1 cellular context compared by ENCODE assay signal in the genomic region with DNA sequence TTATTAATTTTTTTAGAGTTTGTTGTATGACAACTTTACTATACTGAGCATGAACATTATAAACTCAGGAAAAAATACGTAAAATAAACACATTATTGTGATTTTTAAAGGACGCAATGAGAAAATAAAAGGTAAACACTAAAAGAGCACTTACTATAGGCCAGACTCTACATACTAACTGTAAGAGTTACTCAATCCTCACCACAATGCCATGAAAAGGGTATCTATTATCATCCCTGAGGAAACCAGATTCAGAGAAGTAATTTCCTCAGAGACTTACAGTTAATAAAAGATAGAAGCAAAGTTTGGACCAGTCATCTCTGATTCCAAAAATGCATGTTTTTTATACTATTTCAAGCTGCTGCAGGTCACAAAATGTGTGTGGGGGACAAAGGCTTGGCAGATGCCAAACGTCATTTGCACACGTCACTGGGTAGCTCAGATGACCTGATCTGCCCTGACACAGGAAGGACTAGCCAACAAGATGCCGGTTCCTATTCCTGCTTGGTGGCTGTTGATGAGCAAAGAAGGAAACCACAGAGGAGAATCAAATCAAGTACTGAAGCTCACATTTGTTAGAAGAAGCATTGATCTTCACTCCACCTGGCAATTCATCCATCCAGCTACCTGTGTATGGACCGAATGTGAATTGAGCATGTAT.
A peak's percentile ranks its signal among the peaks of the same experiment; 100 is the strongest.
TF ChIP-seq lines count a peak whose summit lies in the region.

No MANE protein-coding gene starts in this region.

TF ChIP-seq in GM12878, 131 proteins besides CTCF, POLR2A, EP300 and RAD21 (continued from another document):
- TF ChIP-seq, protein P1, sequence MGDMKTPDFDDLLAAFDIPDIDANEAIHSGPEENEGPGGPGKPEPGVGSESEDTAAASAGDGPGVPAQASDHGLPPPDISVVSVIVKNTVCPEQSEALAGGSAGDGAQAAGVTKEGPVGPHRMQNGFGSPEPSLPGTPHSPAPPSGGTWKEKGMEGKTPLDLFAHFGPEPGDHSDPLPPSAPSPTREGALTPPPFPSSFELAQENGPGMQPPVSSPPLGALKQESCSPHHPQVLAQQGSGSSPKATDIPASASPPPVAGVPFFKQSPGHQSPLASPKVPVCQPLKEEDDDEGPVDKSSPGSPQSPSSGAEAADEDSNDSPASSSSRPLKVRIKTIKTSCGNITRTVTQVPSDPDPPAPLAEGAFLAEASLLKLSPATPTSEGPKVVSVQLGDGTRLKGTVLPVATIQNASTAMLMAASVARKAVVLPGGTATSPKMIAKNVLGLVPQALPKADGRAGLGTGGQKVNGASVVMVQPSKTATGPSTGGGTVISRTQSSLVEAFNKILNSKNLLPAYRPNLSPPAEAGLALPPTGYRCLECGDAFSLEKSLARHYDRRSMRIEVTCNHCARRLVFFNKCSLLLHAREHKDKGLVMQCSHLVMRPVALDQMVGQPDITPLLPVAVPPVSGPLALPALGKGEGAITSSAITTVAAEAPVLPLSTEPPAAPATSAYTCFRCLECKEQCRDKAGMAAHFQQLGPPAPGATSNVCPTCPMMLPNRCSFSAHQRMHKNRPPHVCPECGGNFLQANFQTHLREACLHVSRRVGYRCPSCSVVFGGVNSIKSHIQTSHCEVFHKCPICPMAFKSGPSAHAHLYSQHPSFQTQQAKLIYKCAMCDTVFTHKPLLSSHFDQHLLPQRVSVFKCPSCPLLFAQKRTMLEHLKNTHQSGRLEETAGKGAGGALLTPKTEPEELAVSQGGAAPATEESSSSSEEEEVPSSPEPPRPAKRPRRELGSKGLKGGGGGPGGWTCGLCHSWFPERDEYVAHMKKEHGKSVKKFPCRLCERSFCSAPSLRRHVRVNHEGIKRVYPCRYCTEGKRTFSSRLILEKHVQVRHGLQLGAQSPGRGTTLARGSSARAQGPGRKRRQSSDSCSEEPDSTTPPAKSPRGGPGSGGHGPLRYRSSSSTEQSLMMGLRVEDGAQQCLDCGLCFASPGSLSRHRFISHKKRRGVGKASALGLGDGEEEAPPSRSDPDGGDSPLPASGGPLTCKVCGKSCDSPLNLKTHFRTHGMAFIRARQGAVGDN (IDR thresholded peaks at IDR 0.05): peak; percentile 97
- TF ChIP-seq CREB1 (IDR thresholded peaks at IDR 0.05; ENCODE audit: low read depth) (peak; percentile 83), CHD2 (IDR thresholded peaks at IDR 0.05; ENCODE audit: borderline replicate concordance, low read depth, low read length) (no peak), ZNF384 (IDR thresholded peaks at IDR 0.05; ENCODE audit: borderline replicate concordance, low read depth, low read length) (no peak), NBN (IDR thresholded peaks at IDR 0.05) (no peak), IKZF2 (IDR thresholded peaks at IDR 0.05) (no peak), MTA2 (IDR thresholded peaks at IDR 0.05; ENCODE audit: low read depth) (peak; percentile 45; the same call in 1 of the 2 replicates), HCFC1 (IDR thresholded peaks at IDR 0.05; ENCODE audit: low read length) (no peak), IRF4 (IDR thresholded peaks at IDR 0.05; ENCODE audit: low read depth, low read length) (no peak), CREM (IDR thresholded peaks at IDR 0.05; ENCODE audit: low read depth) (peak; percentile 67), FOXK2 (IDR thresholded peaks at IDR 0.05) (no peak), NR2C1 (IDR thresholded peaks at IDR 0.05) (peak; percentile 84), BMI1 (IDR thresholded peaks at IDR 0.05; ENCODE audit: borderline replicate concordance) (no peak), RBBP5 (conservative IDR thresholded peaks at IDR 0.05) (no peak), ZNF207 (IDR thresholded peaks at IDR 0.05; ENCODE audit: borderline replicate concordance) (no peak), TAF1 (IDR thresholded peaks at IDR 0.05; ENCODE audit: borderline replicate concordance, low read depth, low read length) (no peak), MYC (IDR thresholded peaks at IDR 0.05; ENCODE audit: insufficient read depth, insufficient read length, insufficient replicate concordance, low read length, severe bottlenecking) (no peak)
- TF ChIP-seq, protein P2, sequence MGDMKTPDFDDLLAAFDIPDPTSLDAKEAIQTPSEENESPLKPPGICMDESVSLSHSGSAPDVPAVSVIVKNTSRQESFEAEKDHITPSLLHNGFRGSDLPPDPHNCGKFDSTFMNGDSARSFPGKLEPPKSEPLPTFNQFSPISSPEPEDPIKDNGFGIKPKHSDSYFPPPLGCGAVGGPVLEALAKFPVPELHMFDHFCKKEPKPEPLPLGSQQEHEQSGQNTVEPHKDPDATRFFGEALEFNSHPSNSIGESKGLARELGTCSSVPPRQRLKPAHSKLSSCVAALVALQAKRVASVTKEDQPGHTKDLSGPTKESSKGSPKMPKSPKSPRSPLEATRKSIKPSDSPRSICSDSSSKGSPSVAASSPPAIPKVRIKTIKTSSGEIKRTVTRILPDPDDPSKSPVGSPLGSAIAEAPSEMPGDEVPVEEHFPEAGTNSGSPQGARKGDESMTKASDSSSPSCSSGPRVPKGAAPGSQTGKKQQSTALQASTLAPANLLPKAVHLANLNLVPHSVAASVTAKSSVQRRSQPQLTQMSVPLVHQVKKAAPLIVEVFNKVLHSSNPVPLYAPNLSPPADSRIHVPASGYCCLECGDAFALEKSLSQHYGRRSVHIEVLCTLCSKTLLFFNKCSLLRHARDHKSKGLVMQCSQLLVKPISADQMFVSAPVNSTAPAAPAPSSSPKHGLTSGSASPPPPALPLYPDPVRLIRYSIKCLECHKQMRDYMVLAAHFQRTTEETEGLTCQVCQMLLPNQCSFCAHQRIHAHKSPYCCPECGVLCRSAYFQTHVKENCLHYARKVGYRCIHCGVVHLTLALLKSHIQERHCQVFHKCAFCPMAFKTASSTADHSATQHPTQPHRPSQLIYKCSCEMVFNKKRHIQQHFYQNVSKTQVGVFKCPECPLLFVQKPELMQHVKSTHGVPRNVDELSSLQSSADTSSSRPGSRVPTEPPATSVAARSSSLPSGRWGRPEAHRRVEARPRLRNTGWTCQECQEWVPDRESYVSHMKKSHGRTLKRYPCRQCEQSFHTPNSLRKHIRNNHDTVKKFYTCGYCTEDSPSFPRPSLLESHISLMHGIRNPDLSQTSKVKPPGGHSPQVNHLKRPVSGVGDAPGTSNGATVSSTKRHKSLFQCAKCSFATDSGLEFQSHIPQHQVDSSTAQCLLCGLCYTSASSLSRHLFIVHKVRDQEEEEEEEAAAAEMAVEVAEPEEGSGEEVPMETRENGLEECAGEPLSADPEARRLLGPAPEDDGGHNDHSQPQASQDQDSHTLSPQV (IDR thresholded peaks at IDR 0.05): peak; percentile 67
- TF ChIP-seq, protein P3, sequence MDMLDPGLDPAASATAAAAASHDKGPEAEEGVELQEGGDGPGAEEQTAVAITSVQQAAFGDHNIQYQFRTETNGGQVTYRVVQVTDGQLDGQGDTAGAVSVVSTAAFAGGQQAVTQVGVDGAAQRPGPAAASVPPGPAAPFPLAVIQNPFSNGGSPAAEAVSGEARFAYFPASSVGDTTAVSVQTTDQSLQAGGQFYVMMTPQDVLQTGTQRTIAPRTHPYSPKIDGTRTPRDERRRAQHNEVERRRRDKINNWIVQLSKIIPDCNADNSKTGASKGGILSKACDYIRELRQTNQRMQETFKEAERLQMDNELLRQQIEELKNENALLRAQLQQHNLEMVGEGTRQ (IDR thresholded peaks at IDR 0.05; ENCODE audit: borderline replicate concordance, low read depth, low read length): no peak
- TF ChIP-seq, protein P4, sequence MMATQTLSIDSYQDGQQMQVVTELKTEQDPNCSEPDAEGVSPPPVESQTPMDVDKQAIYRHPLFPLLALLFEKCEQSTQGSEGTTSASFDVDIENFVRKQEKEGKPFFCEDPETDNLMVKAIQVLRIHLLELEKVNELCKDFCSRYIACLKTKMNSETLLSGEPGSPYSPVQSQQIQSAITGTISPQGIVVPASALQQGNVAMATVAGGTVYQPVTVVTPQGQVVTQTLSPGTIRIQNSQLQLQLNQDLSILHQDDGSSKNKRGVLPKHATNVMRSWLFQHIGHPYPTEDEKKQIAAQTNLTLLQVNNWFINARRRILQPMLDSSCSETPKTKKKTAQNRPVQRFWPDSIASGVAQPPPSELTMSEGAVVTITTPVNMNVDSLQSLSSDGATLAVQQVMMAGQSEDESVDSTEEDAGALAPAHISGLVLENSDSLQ (IDR thresholded peaks at IDR 0.05): no peak
- TF ChIP-seq, protein P5, sequence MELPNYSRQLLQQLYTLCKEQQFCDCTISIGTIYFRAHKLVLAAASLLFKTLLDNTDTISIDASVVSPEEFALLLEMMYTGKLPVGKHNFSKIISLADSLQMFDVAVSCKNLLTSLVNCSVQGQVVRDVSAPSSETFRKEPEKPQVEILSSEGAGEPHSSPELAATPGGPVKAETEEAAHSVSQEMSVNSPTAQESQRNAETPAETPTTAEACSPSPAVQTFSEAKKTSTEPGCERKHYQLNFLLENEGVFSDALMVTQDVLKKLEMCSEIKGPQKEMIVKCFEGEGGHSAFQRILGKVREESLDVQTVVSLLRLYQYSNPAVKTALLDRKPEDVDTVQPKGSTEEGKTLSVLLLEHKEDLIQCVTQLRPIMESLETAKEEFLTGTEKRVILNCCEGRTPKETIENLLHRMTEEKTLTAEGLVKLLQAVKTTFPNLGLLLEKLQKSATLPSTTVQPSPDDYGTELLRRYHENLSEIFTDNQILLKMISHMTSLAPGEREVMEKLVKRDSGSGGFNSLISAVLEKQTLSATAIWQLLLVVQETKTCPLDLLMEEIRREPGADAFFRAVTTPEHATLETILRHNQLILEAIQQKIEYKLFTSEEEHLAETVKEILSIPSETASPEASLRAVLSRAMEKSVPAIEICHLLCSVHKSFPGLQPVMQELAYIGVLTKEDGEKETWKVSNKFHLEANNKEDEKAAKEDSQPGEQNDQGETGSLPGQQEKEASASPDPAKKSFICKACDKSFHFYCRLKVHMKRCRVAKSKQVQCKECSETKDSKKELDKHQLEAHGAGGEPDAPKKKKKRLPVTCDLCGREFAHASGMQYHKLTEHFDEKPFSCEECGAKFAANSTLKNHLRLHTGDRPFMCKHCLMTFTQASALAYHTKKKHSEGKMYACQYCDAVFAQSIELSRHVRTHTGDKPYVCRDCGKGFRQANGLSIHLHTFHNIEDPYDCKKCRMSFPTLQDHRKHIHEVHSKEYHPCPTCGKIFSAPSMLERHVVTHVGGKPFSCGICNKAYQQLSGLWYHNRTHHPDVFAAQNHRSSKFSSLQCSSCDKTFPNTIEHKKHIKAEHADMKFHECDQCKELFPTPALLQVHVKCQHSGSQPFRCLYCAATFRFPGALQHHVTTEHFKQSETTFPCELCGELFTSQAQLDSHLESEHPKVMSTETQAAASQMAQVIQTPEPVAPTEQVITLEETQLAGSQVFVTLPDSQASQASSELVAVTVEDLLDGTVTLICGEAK (IDR thresholded peaks at IDR 0.05; ENCODE audit: borderline replicate concordance): no peak
